9 cellular contexts compared by ENCODE assay signal in genomic region chr18:22559414-22560282, GRCh38.
DNase-seq lines count a peak whose midpoint lies in the region; ATAC-seq and TF ChIP-seq lines count a peak whose summit lies in the region.
"Had no signal": no experiment of that assay in that cellular context is flagged by ENCODE, and none has a peak within 500 bp of the region (broad histone marks: within the 10 kb centered on the region; RNA-seq: fewer than 3 reads in every experiment).

No MANE protein-coding gene starts in this region.

- DNase-seq in NCI-H1417 (lab: John Stamatoyannopoulos, UW) = peak in 2 of 3 experiments; percentile 40 to 50
- no peak for DNase-seq in NCI-H1417 treated with DMSO at 0.1 percent for 48 hours (lab: John Stamatoyannopoulos, UW)
- no peak for DNase-seq in RWPE2 (ENCODE audit: low spot score)
- peak; percentile 78 for DNase-seq in ecto neural progenitor cell (ENCODE audit: low spot score)
- peak; percentile 56 for DNase-seq in lung (ENCODE audit: low spot score)
- peak; percentile 66 for DNase-seq in thyroid gland
- DNase-seq in NCI-H2227 treated with DMSO at 0.1 percent for 48 hours (lab: John Stamatoyannopoulos, UW) = no peak

- WGBS in lung, 2 donors = 1% methylated on average over 63 to 64 of the region's 64 CpGs
- 3 to 7% methylated on average over 45 to 47 of the region's 64 CpGs for WGBS in thyroid gland, 2 donors

- H3K4me3 ChIP-seq in RWPE2 (ENCODE audit: severe bottlenecking) (peak overlapping the region; percentile 24), lung (peak overlapping the region; percentile 32), thyroid gland (replicated peaks in 1 of 3) (peak overlapping the region; percentile 40 to 65 (median 56))
- H3K4me3 ChIP-seq: BLaER1 had no signal

- H3K27ac ChIP-seq in RWPE2 (ENCODE audit: poor library complexity, severe bottlenecking) (no peak overlapping the region), lung (ENCODE audit: low read depth in 1 of 2, low read length in 1 of 2) (peak overlapping the region; percentile 91 to 94), thyroid gland (peak overlapping the region; percentile 68 to 75 (median 71))
- H3K27ac ChIP-seq: BLaER1 had no signal

- H3K27me3 ChIP-seq in RWPE2 (ENCODE audit: insufficient read depth, poor library complexity, severe bottlenecking) = no peaks in the 10 kb centered on the region
- H3K27me3 ChIP-seq in lung (ENCODE audit: control insufficient read depth, insufficient read depth) = no peaks in the 10 kb centered on the region
- H3K27me3 ChIP-seq in thyroid gland = no peaks in the 10 kb centered on the region

- H3K36me3 ChIP-seq in RWPE2 (ENCODE audit: low read depth) (no peaks in the 10 kb centered on the region), lung (ENCODE audit: control insufficient read depth in 2 of 2, insufficient read depth in 2 of 2, low read length in 2 of 2) (no peaks in the 10 kb centered on the region), thyroid gland (no peaks in the 10 kb centered on the region)
- H3K36me3 ChIP-seq: BLaER1 had no signal

- peak; percentile 16 for TF ChIP-seq CTCF in RWPE2 (IDR thresholded peaks at IDR 0.05; ENCODE audit: poor library complexity, severe bottlenecking)
- no peak for TF ChIP-seq CTCF in lung (IDR thresholded peaks at IDR 0.05; ENCODE audit: control extremely low read depth, extremely low read depth)
- peak in 4 of 6 experiments; percentile 9 to 30 (median 14) for TF ChIP-seq CTCF in thyroid gland (IDR thresholded peaks at IDR 0.05)

- intact Hi-C loops in thyroid gland (cut with DNase I) = loop anchor here (5.0 to 10.0 kb wide), 4 partner anchors 55 to 387 kb away; no protein-coding TSS in a partner anchor

- H3K4me1 ChIP-seq in RWPE2 (ENCODE audit: insufficient read depth, poor library complexity, severe bottlenecking) (peaks cover 17% of the 10 kb centered on the region), lung (ENCODE audit: control insufficient read depth in 2 of 2, insufficient read depth in 2 of 2, low read length in 2 of 2) (peaks cover 2 to 3% of the 10 kb centered on the region in 2 donors), thyroid gland (peaks cover 6 to 12% of the 10 kb centered on the region in 2 donors)
- H3K4me1 ChIP-seq: BLaER1 had no signal

- peak; percentile 24; the same call in 1 of the 3 replicates for ATAC-seq in RWPE2 (ENCODE audit: low read depth)
- peak; percentile 59 for ATAC-seq in lung (ENCODE audit: insufficient read depth, low FRiP score)
- no peak for ATAC-seq in HG02623 (IDR thresholded peaks at IDR 0.05; ENCODE audit: unreplicated experiment)

- H3K9me3 ChIP-seq in RWPE2 (ENCODE audit: severe bottlenecking) = no peaks in the 10 kb centered on the region
- no peaks in the 10 kb centered on the region for H3K9me3 ChIP-seq in lung (ENCODE audit: control insufficient read depth in 2 of 2, insufficient read depth in 1 of 2, low read length in 1 of 2)
- no peaks in the 10 kb centered on the region for H3K9me3 ChIP-seq in thyroid gland
- H3K9me3 ChIP-seq: BLaER1 had no signal

- TF ChIP-seq POLR2A in thyroid gland (IDR thresholded peaks at IDR 0.05) = no peak

Comparison
In these comparisons a context has a peak if more than half of its experiments do, and no peak if none do; other contexts are left out.
1. DNase-seq: peak in NCI-H1417 (2 of 3), ecto neural progenitor cell (single experiment), lung (single experiment) and thyroid gland (2 of 2); none in NCI-H1417 treated with DMSO at 0.1 percent for 48 hours (single experiment), RWPE2 (single experiment) and NCI-H2227 treated with DMSO at 0.1 percent for 48 hours (single experiment).
2. Peak in every context shown above with its lines, with median percentiles within 50 percentile points of each other: H3K4me3 ChIP-seq.